Comparison of ENCODE assay signal across 22 cellular contexts in genomic region chr14:34596891-34597290, GRCh38.
"Had no signal": no experiment of that assay in that cellular context is flagged by ENCODE, and none has a peak within 500 bp of the region (broad histone marks: within the 10 kb centered on the region; RNA-seq: fewer than 3 reads in every experiment).

No MANE protein-coding gene starts in this region.

- H3K4me2 ChIP-seq: PC-9 had no signal

- H3K4me1 Mint-ChIP-seq: activated CD4-positive, alpha-beta T cell treated with anti-CD3 and anti-CD28 coated beads for 36 hours; activated naive CD4-positive, alpha-beta T cell treated with anti-CD3 and anti-CD28 coated beads, Interleukin-2, amount 10 ng/mL, durations not matched to agents 7 days and 5 days; activated naive CD8-positive, alpha-beta T cell treated with anti-CD3 and anti-CD28 coated beads for 36 hours had no signal

- H3K27me3 Mint-ChIP-seq: activated CD4-positive, alpha-beta memory T cell treated with anti-CD3 and anti-CD28 coated beads, Interleukin-2, amount 10 ng/mL, durations not matched to agents 7 days and 5 days; activated CD4-positive, alpha-beta T cell treated with anti-CD3 and anti-CD28 coated beads for 36 hours; activated naive CD4-positive, alpha-beta T cell treated with anti-CD3 and anti-CD28 coated beads, Interleukin-2, amount 10 ng/mL, durations not matched to agents 7 days and 5 days; activated naive CD8-positive, alpha-beta T cell treated with anti-CD3 and anti-CD28 coated beads for 36 hours; T-helper 17 cell had no signal

- DNase-seq: activated CD4-positive, alpha-beta memory T cell treated with anti-CD3 and anti-CD28 coated beads, Interleukin-2, amount 10 ng/mL, durations not matched to agents 7 days and 5 days; activated CD4-positive, alpha-beta T cell treated with anti-CD3 and anti-CD28 coated beads for 36 hours; activated CD4-positive, alpha-beta T cell treated with anti-CD3 and anti-CD28 coated beads, Interleukin-2, amount 50 U/mL, for 1 hour; activated gamma-delta T cell treated with Interleukin-2 at 50 U/mL for 16 hours; activated naive CD4-positive, alpha-beta T cell treated with anti-CD3 and anti-CD28 coated beads, Interleukin-2, amount 10 ng/mL, durations not matched to agents 7 days and 5 days; activated naive CD8-positive, alpha-beta T cell treated with anti-CD3 and anti-CD28 coated beads for 36 hours; activated T-cell treated with anti-CD3 and anti-CD28 coated beads, Interleukin-2, amount 50 U/mL, for 1 hour; brain microvascular endothelial cell; Kasumi-1; KBM-7; NCI-H1048; NCI-H146; NCI-H187 treated with DMSO at 0.1 percent for 48 hours; NCI-H2081 treated with DMSO at 0.1 percent for 48 hours; NCI-H446; NCI-H524; PC-9; SIG-M5; T-helper 17 cell; T1000 had no signal

- H3K9me3 Mint-ChIP-seq: activated CD4-positive, alpha-beta memory T cell treated with anti-CD3 and anti-CD28 coated beads, Interleukin-2, amount 10 ng/mL, durations not matched to agents 7 days and 5 days; activated naive CD4-positive, alpha-beta T cell treated with anti-CD3 and anti-CD28 coated beads, Interleukin-2, amount 10 ng/mL, durations not matched to agents 7 days and 5 days; activated naive CD8-positive, alpha-beta T cell treated with anti-CD3 and anti-CD28 coated beads for 36 hours had no signal

- H3K4me3 Mint-ChIP-seq: activated CD4-positive, alpha-beta memory T cell treated with anti-CD3 and anti-CD28 coated beads, Interleukin-2, amount 10 ng/mL, durations not matched to agents 7 days and 5 days; activated CD4-positive, alpha-beta T cell treated with anti-CD3 and anti-CD28 coated beads for 36 hours; activated naive CD4-positive, alpha-beta T cell treated with anti-CD3 and anti-CD28 coated beads, Interleukin-2, amount 10 ng/mL, durations not matched to agents 7 days and 5 days; activated naive CD8-positive, alpha-beta T cell treated with anti-CD3 and anti-CD28 coated beads for 36 hours; T-helper 17 cell had no signal

- H3K27ac ChIP-seq: brain microvascular endothelial cell, cardiac muscle cell, PC-9, VCaP had no signal

- H3K27me3 ChIP-seq: brain microvascular endothelial cell, cardiac muscle cell had no signal

- ATAC-seq: activated CD4-positive, alpha-beta T cell treated with anti-CD3 and anti-CD28 coated beads for 36 hours; T-helper 17 cell had no signal

- H3K27ac Mint-ChIP-seq: activated CD4-positive, alpha-beta memory T cell treated with anti-CD3 and anti-CD28 coated beads, Interleukin-2, amount 10 ng/mL, durations not matched to agents 7 days and 5 days; activated CD4-positive, alpha-beta T cell treated with anti-CD3 and anti-CD28 coated beads for 36 hours; activated naive CD4-positive, alpha-beta T cell treated with anti-CD3 and anti-CD28 coated beads, Interleukin-2, amount 10 ng/mL, durations not matched to agents 7 days and 5 days; activated naive CD8-positive, alpha-beta T cell treated with anti-CD3 and anti-CD28 coated beads for 36 hours had no signal

- H3K4me3 ChIP-seq: cardiac muscle cell, PC-9 had no signal

- H2AFZ ChIP-seq: PC-9 had no signal
